In the genomic region with DNA sequence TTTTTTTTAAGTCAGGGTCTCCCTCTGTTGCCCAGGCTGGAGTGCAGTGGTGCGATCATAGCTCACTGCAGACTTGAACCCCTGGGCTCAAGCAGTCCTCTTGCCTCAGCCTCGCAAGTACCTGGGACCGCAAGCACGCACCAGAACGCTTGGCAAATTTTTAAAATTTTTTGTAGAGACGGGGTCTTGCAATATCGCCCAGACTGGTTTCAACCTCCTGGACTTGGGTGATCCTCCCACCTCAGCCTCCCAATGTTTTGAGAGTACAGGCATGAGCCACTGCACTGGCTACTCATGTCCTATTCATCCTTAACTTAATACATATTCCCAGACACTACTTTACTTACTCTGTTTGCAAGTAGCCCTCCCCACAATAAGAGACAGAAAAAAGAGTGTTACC, we compare ENCODE assay signal across 21 cellular contexts.
"Had no signal": no experiment of that assay in that cellular context is flagged by ENCODE, and none has a peak within 500 bp of the region (broad histone marks: within the 10 kb centered on the region; RNA-seq: fewer than 3 reads in every experiment).

No MANE protein-coding gene starts in this region.

- H3K27ac Mint-ChIP-seq: dendritic cell treated with granulocyte-macrophage colony-stimulating factor and Interleukin-4, amounts not matched to agents 40 ng/mL and 50 ng/mL, for 4 days; endodermal cell; memory B cell; naive thymus-derived CD4-positive, alpha-beta T cell had no signal

- H3K27ac ChIP-seq: colonic mucosa, esophagus muscularis mucosa, gastrocnemius medialis, heart right ventricle, lower lobe of right lung had no signal

- H3K36me3 Mint-ChIP-seq: memory B cell had no signal

- H3K27me3 ChIP-seq: colonic mucosa, gastrocnemius medialis, left lung had no signal

- DNase-seq: colonic mucosa; cortex of kidney; effector CD8-positive, alpha-beta T cell; effector memory CD8-positive, alpha-beta T cell; endodermal cell; foreskin melanocyte; gastrocnemius medialis; glutamatergic neuron; head of caudate nucleus; heart right ventricle; hippocampal formation; left cardiac atrium; left lung; left ventricle myocardium superior; lower lobe of right lung; mesendoderm; midbrain; naive thymus-derived CD4-positive, alpha-beta T cell had no signal

- H3K9me3 Mint-ChIP-seq: effector memory CD8-positive, alpha-beta T cell; memory B cell had no signal

- H3K9me3 ChIP-seq: colonic mucosa, esophagus muscularis mucosa, gastrocnemius medialis had no signal

- H3K4me3 Mint-ChIP-seq: dendritic cell treated with granulocyte-macrophage colony-stimulating factor and Interleukin-4, amounts not matched to agents 40 ng/mL and 50 ng/mL, for 4 days; effector memory CD8-positive, alpha-beta T cell; endodermal cell; memory B cell; naive thymus-derived CD4-positive, alpha-beta T cell had no signal

- H3K4me1 ChIP-seq: colonic mucosa, esophagus muscularis mucosa, gastrocnemius medialis, heart right ventricle, lower lobe of right lung had no signal

- H3K4me3 ChIP-seq: colonic mucosa, esophagus muscularis mucosa, gastrocnemius medialis, heart right ventricle, left lung, lower lobe of right lung had no signal

- H3K36me3 ChIP-seq: colonic mucosa, esophagus muscularis mucosa, gastrocnemius medialis, heart right ventricle, left lung, lower lobe of right lung had no signal

- H3K27me3 Mint-ChIP-seq: effector memory CD8-positive, alpha-beta T cell; naive thymus-derived CD4-positive, alpha-beta T cell had no signal
